ENCODE assay signal across 28 cellular contexts in the genomic region with DNA sequence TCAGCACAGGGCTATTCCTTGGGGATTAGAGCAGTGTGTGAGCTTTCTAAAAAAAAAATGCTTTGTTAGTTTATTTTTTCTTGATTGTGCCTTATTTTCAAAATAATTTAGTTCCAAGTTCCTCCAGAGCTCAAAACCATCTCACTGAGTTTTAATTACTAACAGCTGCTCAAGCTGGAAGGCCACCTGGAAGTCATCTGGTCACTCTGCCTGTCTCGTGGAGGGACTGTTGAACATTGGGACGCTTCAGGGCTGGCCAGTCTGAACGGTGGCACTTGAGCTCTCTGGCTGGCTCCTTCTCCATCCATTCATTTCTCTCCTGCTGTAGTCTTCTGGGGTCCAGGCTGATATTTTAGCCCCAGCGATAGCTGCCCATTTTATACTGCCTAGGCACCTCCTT. TPM values are rescaled to one million over a fixed set of nuclear protein-coding genes. Genes with fewer than 3 reads are reported as not detected.
A peak's percentile ranks its signal among the peaks of the same experiment; 100 is the strongest.
DNase-seq lines count a peak whose midpoint lies in the region; ATAC-seq, FAIRE-seq and TF ChIP-seq lines count a peak whose summit lies in the region.
"Had no signal": no experiment of that assay in that cellular context is flagged by ENCODE, and none has a peak within 500 bp of the region (broad histone marks: within the 10 kb centered on the region; RNA-seq: fewer than 3 reads in every experiment).

No MANE protein-coding gene starts in this region.

- peak overlapping the region in 5 of 12 donors; percentile 7 to 61 (median 21) for H3K4me3 ChIP-seq in heart left ventricle
- no peak overlapping the region for H3K4me3 ChIP-seq in lung
- no peak overlapping the region for H3K4me3 ChIP-seq in SJCRH30
- H3K4me3 ChIP-seq: GM23248, SJSA1 had no signal

- H3K9me3 ChIP-seq in heart left ventricle (no peaks in the 10 kb centered on the region), lung (ENCODE audit: control insufficient read depth in 2 of 2, insufficient read depth in 1 of 2, low read length in 1 of 2) (peaks cover 0 to 1% of the 10 kb centered on the region in 2 donors), SJCRH30 (replicated peaks) (no peaks in the 10 kb centered on the region; the same call in 1 of the 2 replicates)
- H3K9me3 ChIP-seq: SJSA1 had no signal

- H3K27me3 ChIP-seq in heart left ventricle (no peaks in the 10 kb centered on the region), lung (ENCODE audit: control insufficient read depth, insufficient read depth) (no peaks in the 10 kb centered on the region), SJCRH30 (no peaks in the 10 kb centered on the region)

- TF ChIP-seq POLR2A in heart left ventricle (IDR thresholded peaks at IDR 0.05), result no peak

- H3K36me3 ChIP-seq in heart left ventricle (peaks cover 0 to 3% (median 0%) of the 10 kb centered on the region in 9 donors), lung (ENCODE audit: control insufficient read depth in 2 of 2, insufficient read depth in 2 of 2, low read length in 2 of 2) (no peaks in the 10 kb centered on the region), SJCRH30 (no peaks in the 10 kb centered on the region)
- H3K36me3 ChIP-seq: SJSA1 had no signal

- peak; percentile 89 for FAIRE-seq in endometrium (lab: Jason Lieb, UNC)
- FAIRE-seq in GM19239 (lab: Jason Lieb, UNC), result no peak
- FAIRE-seq: GM18507, HepG2, RCC 7860 had no signal

- peak in 1 of 5 donors; percentile 38 for DNase-seq in heart left ventricle
- DNase-seq in left ventricle myocardium superior, result no peak
- no peak for DNase-seq in lung (ENCODE audit: low spot score)
- DNase-seq in SJCRH30, result no peak
- DNase-seq in GM19239 (ENCODE audit: insufficient read length, low spot score), result no peak
- no peak for DNase-seq in NCI-H187 treated with DMSO at 0.1 percent for 48 hours (lab: John Stamatoyannopoulos, UW)
- DNase-seq: C1 segment of cervical spinal cord; CD4-positive, alpha-beta memory T cell; COR-L47; DMS53; GM23248; H7; Kasumi-1; NCI-H1092 treated with DMSO at 0.1 percent for 48 hours; NCI-H1436; NCI-H2029; NCI-H446; NCI-H526 treated with DMSO at 0.1 percent for 48 hours had no signal

- WGBS in heart left ventricle, 4 donors, result 34 to 50% (median 39%) methylated on average over 4 of the region's 4 CpGs
- WGBS in lung, 2 donors, result 72 to 84% methylated on average over 4 of the region's 4 CpGs

- intact Hi-C loops in heart left ventricle (cut with DNase I), result loop anchor here in 1 of 10 donors (5.0 kb wide), 1 partner anchor 55 kb away; the partner anchor contains the start of gene MMP26
- intact Hi-C loops in left ventricle myocardium superior (cut with micrococcal nuclease), result no loop called here

- H3K4me1 ChIP-seq in heart left ventricle (peaks cover 11 to 56% (median 27%) of the 10 kb centered on the region in 12 donors), lung (ENCODE audit: control insufficient read depth in 2 of 2, insufficient read depth in 2 of 2, low read length in 2 of 2) (peaks cover 0 to 22% of the 10 kb centered on the region in 2 donors), SJCRH30 (peaks cover 3% of the 10 kb centered on the region)

- peak overlapping the region in 9 of 12 donors; percentile 1 to 64 (median 29) for H3K27ac ChIP-seq in heart left ventricle
- no peak overlapping the region for H3K27ac ChIP-seq in lung (ENCODE audit: low read depth in 1 of 2, low read length in 1 of 2)
- H3K27ac ChIP-seq in SJCRH30, result no peak overlapping the region
- H3K27ac ChIP-seq: GM23248, SJSA1 had no signal

- no peak for TF ChIP-seq CTCF in heart left ventricle (IDR thresholded peaks at IDR 0.05)
- no peak for TF ChIP-seq CTCF in lung (IDR thresholded peaks at IDR 0.05; ENCODE audit: control extremely low read depth, extremely low read depth)

- ATAC-seq in heart left ventricle (no peak), left ventricle myocardium superior (no peak), lung (ENCODE audit: insufficient read depth, low FRiP score) (peak; percentile 45)
- ATAC-seq: HepG2 had no signal

RNA-seq across cellular contexts. Expression of gene OR51E1, which starts 4.0 kb away (rescaled TPM):
- total RNA-seq in heart left ventricle (1 to 10 TPM in 8 of 9 donors, under 1 TPM in 1; 0.69 to 4.3 (median 2.2) TPM), left ventricle myocardium superior (1.8 TPM), lung (under 1 TPM in 1 of 2 donors, not detected in 1; 0.60 TPM)
- polyA plus RNA-seq in heart left ventricle (1 to 10 TPM; 1.8 to 2.1 TPM), lung (under 1 TPM in 1 of 2 donors, not detected in 1; 0.01 TPM)
- not detected in 2 replicates for total RNA-seq in SJCRH30 (2014; rRNA removed; shearing (Covaris generic))
- total RNA-seq: A673; CD4-positive, alpha-beta memory T cell; Daoy; G401; GM23248; H7; HepG2; HT1080; M059J had no signal
- polyA plus RNA-seq: CD4-positive, alpha-beta memory T cell; GM23248; HepG2 had no signal

RNA-seq across cellular contexts. Expression of gene OR51D1, which starts 10.5 kb away (rescaled TPM):
- not detected for total RNA-seq in heart left ventricle
- not detected for polyA plus RNA-seq in heart left ventricle
- total RNA-seq in left ventricle myocardium superior, result not detected
- total RNA-seq in lung, result not detected
- polyA plus RNA-seq in lung, result not detected
- not detected in 2 replicates for total RNA-seq in SJCRH30 (2014; rRNA removed; shearing (Covaris generic))
- total RNA-seq: A673; CD4-positive, alpha-beta memory T cell; Daoy; G401; GM23248; H7; HepG2; HT1080; M059J; SJSA1 had no signal
- polyA plus RNA-seq: CD4-positive, alpha-beta memory T cell; GM23248; HepG2 had no signal

RNA-seq across cellular contexts. Expression of gene TRIM68, which starts 39.8 kb away (rescaled TPM):
- total RNA-seq in heart left ventricle (10 to 100 TPM in 5 of 9 donors, 1 to 10 TPM in 4; 7.5 to 14.1 (median 10.2) TPM), left ventricle myocardium superior (10.6 TPM), lung (10 to 100 TPM; 15.0 to 18.6 TPM)
- polyA plus RNA-seq in heart left ventricle (1 to 10 TPM; 3.8 to 8.3 TPM), lung (1 to 10 TPM; 5.6 to 7.5 TPM)
- total RNA-seq in SJCRH30 (2014; rRNA removed; shearing (Covaris generic)), result 9.3 and 10.9 TPM in 2 replicates
- total RNA-seq: HepG2 had no signal
- polyA plus RNA-seq: HepG2 had no signal

RNA-seq across cellular contexts. Expression of gene OR51E2, which starts 49.9 kb away (rescaled TPM):
- under 1 TPM in 5 of 9 donors, not detected in 4; 0.10 to 0.50 (median 0.30) TPM for total RNA-seq in heart left ventricle
- under 1 TPM; 0.08 to 0.11 TPM for polyA plus RNA-seq in heart left ventricle
- total RNA-seq in left ventricle myocardium superior, result not detected
- total RNA-seq in lung, result not detected
- polyA plus RNA-seq in lung, result not detected
- total RNA-seq in SJCRH30 (2014; rRNA removed; shearing (Covaris generic)), result not detected in 2 replicates
- total RNA-seq: A673; CD4-positive, alpha-beta memory T cell; Daoy; G401; GM23248; H7; HepG2; HT1080; M059J had no signal
- polyA plus RNA-seq: CD4-positive, alpha-beta memory T cell; GM23248; HepG2 had no signal

RNA-seq across cellular contexts. Expression of gene OR52I1, which starts 54.0 kb away (rescaled TPM):
- total RNA-seq in heart left ventricle (not detected), left ventricle myocardium superior (not detected), lung (not detected)
- polyA plus RNA-seq in heart left ventricle (not detected), lung (not detected)
- total RNA-seq in SJCRH30 (2014; rRNA removed; shearing (Covaris generic)), result not detected in 2 replicates
- total RNA-seq: A673; CD4-positive, alpha-beta memory T cell; Daoy; G401; GM23248; H7; HepG2; HT1080; M059J; SJSA1 had no signal
- polyA plus RNA-seq: GM23248, HepG2 had no signal

Comparison
In these comparisons a context has a peak if more than half of its experiments do, and no peak if none do; other contexts are left out.
1. H3K27ac ChIP-seq: peak in heart left ventricle (9 of 12); none in lung (0 of 2) and SJCRH30 (single experiment).